ENCODE assay signal across 13 cellular contexts in the genomic region with DNA sequence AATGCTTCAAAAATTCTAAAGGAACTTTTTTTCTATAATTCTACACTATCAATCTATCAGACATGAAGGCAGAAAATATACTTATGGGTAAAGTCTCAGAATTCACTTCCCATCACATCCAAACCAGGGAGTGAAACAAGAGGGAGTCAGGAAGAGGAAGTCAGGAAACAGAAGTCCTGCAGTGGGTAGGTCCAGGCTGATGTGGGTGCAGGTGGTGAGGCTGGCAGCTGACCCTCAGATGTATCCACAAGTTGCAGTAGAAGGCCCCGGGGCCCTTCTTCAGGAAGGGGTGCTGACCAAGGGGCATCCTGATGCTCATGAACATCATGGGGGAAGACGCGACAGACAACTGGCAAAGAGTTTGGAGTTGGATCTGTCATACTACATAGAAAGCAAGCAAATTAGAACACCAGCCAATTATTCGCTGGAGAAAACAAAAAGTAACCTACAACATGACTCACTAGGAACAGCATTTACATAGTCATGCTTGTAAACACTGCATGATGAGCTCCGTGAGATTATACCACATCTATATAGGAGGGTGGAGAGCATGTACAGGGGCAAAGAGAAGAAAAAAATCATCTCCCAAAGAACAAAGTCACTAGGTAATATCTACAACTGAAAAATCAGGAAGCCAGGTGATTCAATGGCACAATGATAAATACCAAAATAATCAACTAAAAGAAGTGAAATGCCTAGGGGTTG. TPM values are rescaled to one million over a fixed set of nuclear protein-coding genes. Genes with fewer than 3 reads are reported as not detected.
DNase-seq lines count a peak whose midpoint lies in the region; ATAC-seq, FAIRE-seq and TF ChIP-seq lines count a peak whose summit lies in the region.
"Had no signal": no experiment of that assay in that cellular context is flagged by ENCODE, and none has a peak within 500 bp of the region (broad histone marks: within the 10 kb centered on the region; RNA-seq: fewer than 3 reads in every experiment).

No MANE protein-coding gene starts in this region.

- ATAC-seq in HG03139 (IDR thresholded peaks at IDR 0.05; ENCODE audit: unreplicated experiment), result no peak
- no peak for ATAC-seq in HG02571 (IDR thresholded peaks at IDR 0.05; ENCODE audit: unreplicated experiment)

- DNase-seq in EL, result peak; percentile 36
- DNase-seq in M059J (ENCODE audit: low read depth), result peak; percentile 67
- peak; percentile 78 for DNase-seq in bronchial epithelial cell (ENCODE audit: low read depth)
- DNase-seq in neural crest cell (ENCODE audit: low read depth, low spot score), result no peak
- DNase-seq in WERI-Rb-1, result no peak
- DNase-seq in T-helper 9 cell, result no peak
- DNase-seq: effector CD8-positive, alpha-beta T cell; immature natural killer cell; NCI-H526 treated with DMSO at 0.1 percent for 48 hours; stimulated activated CD4-positive, alpha-beta T cell treated with anti-CD3 and anti-CD28 coated beads, Interleukin-2, amount 100 ng/mL, for 48 hours had no signal

- H3K4me3 ChIP-seq in bronchial epithelial cell (ENCODE audit: low read depth, low read length) (no peak overlapping the region), WERI-Rb-1 (ENCODE audit: low read depth, low read length) (no peak overlapping the region)
- H3K4me3 ChIP-seq: thyroid gland had no signal

- no peaks in the 10 kb centered on the region for H3K27me3 ChIP-seq in bronchial epithelial cell (ENCODE audit: control insufficient read depth, insufficient read depth, low read length)
- no peaks in the 10 kb centered on the region for H3K27me3 ChIP-seq in WERI-Rb-1 (ENCODE audit: insufficient read depth, low read depth, severe bottlenecking)
- H3K27me3 ChIP-seq: thyroid gland had no signal

- H3K4me3 Mint-ChIP-seq in neural crest cell, result peak overlapping the region; percentile 9

- H3K27ac Mint-ChIP-seq in neural crest cell (ENCODE audit: unreplicated experiment), result peak overlapping the region; percentile 36

- TF ChIP-seq CTCF in bronchial epithelial cell (IDR thresholded peaks at IDR 0.05; ENCODE audit: insufficient read depth, low read length, severe bottlenecking), result no peak
- TF ChIP-seq CTCF in neural crest cell (conservative IDR thresholded peaks at IDR 0.05), result no peak
- no peak for TF ChIP-seq CTCF in WERI-Rb-1 (IDR thresholded peaks at IDR 0.05; ENCODE audit: low read depth, low read length)

- no peaks in the 10 kb centered on the region for H3K9me3 ChIP-seq in WERI-Rb-1 (ENCODE audit: severe bottlenecking)
- H3K9me3 ChIP-seq: thyroid gland had no signal

- no peaks in the 10 kb centered on the region for H3K27me3 Mint-ChIP-seq in neural crest cell (ENCODE audit: low read depth)

- H3K9me3 Mint-ChIP-seq in neural crest cell, result no peaks in the 10 kb centered on the region
- H3K9me3 Mint-ChIP-seq: immature natural killer cell had no signal

- FAIRE-seq in bronchial epithelial cell (lab: Jason Lieb, UNC), result no peak

- peaks cover 12% of the 10 kb centered on the region for H3K36me3 Mint-ChIP-seq in neural crest cell (ENCODE audit: low read depth)

- peaks cover 52% of the 10 kb centered on the region for H3K4me1 Mint-ChIP-seq in neural crest cell

- H3K36me3 ChIP-seq in bronchial epithelial cell (ENCODE audit: control insufficient read depth, insufficient read depth, low read length) (peaks cover 3% of the 10 kb centered on the region), WERI-Rb-1 (peaks cover 9% of the 10 kb centered on the region)
- H3K36me3 ChIP-seq: thyroid gland had no signal

- no peak overlapping the region for H3K27ac ChIP-seq in WERI-Rb-1
- H3K27ac ChIP-seq: thyroid gland had no signal

RNA-seq across cellular contexts. Expression of gene UXS1, which starts 4.2 kb away (rescaled TPM):
- total RNA-seq in M059J (2014; rRNA removed; shearing (Covaris generic)), result 20.3 and 28.3 TPM in 2 replicates
- total RNA-seq in bronchial epithelial cell (41.6 and 55.8 TPM in 2 replicates), neural crest cell (50.2 and 55.4 TPM in 2 replicates)

Comparison
In these comparisons a context has a peak if more than half of its experiments do, and no peak if none do; other contexts are left out.
1. DNase-seq: peak in EL (single experiment), M059J (single experiment) and bronchial epithelial cell (single experiment); none in neural crest cell (single experiment), WERI-Rb-1 (single experiment) and T-helper 9 cell (single experiment).